In genomic region chr5:101897914-101898313, GRCh38 we compare ENCODE assay signal across 11 cellular contexts.
DNase-seq lines count a peak whose midpoint lies in the region; ATAC-seq and TF ChIP-seq lines count a peak whose summit lies in the region.
"Had no signal": no experiment of that assay in that cellular context is flagged by ENCODE, and none has a peak within 500 bp of the region (broad histone marks: within the 10 kb centered on the region; RNA-seq: fewer than 3 reads in every experiment).

No MANE protein-coding gene starts in this region.

- peak overlapping the region; percentile 18 for H2AFZ ChIP-seq in PC-3 (ENCODE audit: low read length)

- H3K27me3 ChIP-seq in PC-3 (ENCODE audit: low read length), result peaks cover 22% of the 10 kb centered on the region

- H3K4me2 ChIP-seq in PC-3 (ENCODE audit: low read length), result no peak overlapping the region
- H3K4me2 ChIP-seq: KMS-11 had no signal

- no peaks in the 10 kb centered on the region for H3K36me3 ChIP-seq in PC-3 (ENCODE audit: low read depth, low read length)

- no peak for TF ChIP-seq POLR2A in NB4 (IDR thresholded peaks at IDR 0.05; ENCODE audit: extremely low read depth, insufficient read length)

- H3K4me3 Mint-ChIP-seq in stimulated activated memory B cell treated with anti-CD40 and anti-IgM and Interleukin-4, amounts not matched to agents 10 μg/mL and 1 μg/mL and 100 μg/mL, for 72 hours, result no peak overlapping the region

- no peaks in the 10 kb centered on the region for H3K9me3 Mint-ChIP-seq in stimulated activated memory B cell treated with anti-CD40 and anti-IgM and Interleukin-4, amounts not matched to agents 10 μg/mL and 1 μg/mL and 100 μg/mL, for 72 hours

- no peaks in the 10 kb centered on the region for H3K36me3 Mint-ChIP-seq in stimulated activated memory B cell treated with anti-CD40 and anti-IgM and Interleukin-4, amounts not matched to agents 10 μg/mL and 1 μg/mL and 100 μg/mL, for 72 hours

- H3K4me1 ChIP-seq in PC-3 (ENCODE audit: insufficient read depth, low read length), result no peaks in the 10 kb centered on the region

- no peaks in the 10 kb centered on the region for H3K27me3 Mint-ChIP-seq in stimulated activated memory B cell treated with anti-CD40 and anti-IgM and Interleukin-4, amounts not matched to agents 10 μg/mL and 1 μg/mL and 100 μg/mL, for 72 hours

- no peaks in the 10 kb centered on the region for H3K79me2 ChIP-seq in PC-3 (ENCODE audit: low read length)

- H3K27ac ChIP-seq in PC-3 (ENCODE audit: low read length), result no peak overlapping the region
- H3K27ac ChIP-seq: KMS-11 had no signal

- H3K4me3 ChIP-seq in NB4 (ENCODE audit: low read depth, low read length), result no peak overlapping the region
- no peak overlapping the region for H3K4me3 ChIP-seq in PC-3 (ENCODE audit: low read length)

- no TSS peak for BruUV-seq in PC-3 (replicated peaks; lab: Mats Ljungman, UMichigan)

- ATAC-seq in PC-3, result no peak
- ATAC-seq in stimulated activated memory B cell treated with anti-CD40 and anti-IgM and Interleukin-4, amounts not matched to agents 10 μg/mL and 1 μg/mL and 100 μg/mL, for 72 hours, result peak; percentile 34

- 0 out of 2 replicates have a peak, but pooled peaks cover 3% of the 10 kb centered on the region for H3K9me3 ChIP-seq in PC-3 (ENCODE audit: low read length)

- CTCF ChIA-PET in PC-3 (lab: Charles Lee), result no interaction called here

- no peaks in the 10 kb centered on the region for H3K9me2 ChIP-seq in PC-3 (replicated peaks; ENCODE audit: low read length)

- H3K9ac ChIP-seq in PC-3 (ENCODE audit: low read length), result no peak overlapping the region
- H3K9ac ChIP-seq: KMS-11 had no signal

- no peaks in the 10 kb centered on the region for H3K4me1 Mint-ChIP-seq in stimulated activated memory B cell treated with anti-CD40 and anti-IgM and Interleukin-4, amounts not matched to agents 10 μg/mL and 1 μg/mL and 100 μg/mL, for 72 hours

- POLR2A ChIA-PET in PC-3 (lab: Charles Lee; ENCODE audit: unreplicated experiment), result no interaction called here

- H3K27ac Mint-ChIP-seq in stimulated activated memory B cell treated with anti-CD40 and anti-IgM and Interleukin-4, amounts not matched to agents 10 μg/mL and 1 μg/mL and 100 μg/mL, for 72 hours, result no peak overlapping the region

- no peaks in the 10 kb centered on the region for H3F3A ChIP-seq in PC-3 (ENCODE audit: low read length, unreplicated experiment)

- DNase-seq in NCI-H1417 (lab: John Stamatoyannopoulos, UW) (peak; percentile 24 to 80 (median 63)), NCI-H1417 treated with DMSO at 0.1 percent for 48 hours (lab: John Stamatoyannopoulos, UW) (no peak), NB4 (ENCODE audit: low read depth) (peak; percentile 10), PC-3 (no peak), ureter (ENCODE audit: low spot score) (no peak), NK-92 (lab: John Stamatoyannopoulos, UW; ENCODE audit: unreplicated experiment) (no peak), RKO (ENCODE audit: low spot score) (no peak)
- DNase-seq: activated naive CD4-positive, alpha-beta T cell treated with Interleukin-2 at 50 U/mL for 16 hours; T1000 had no signal

- no peak for TF ChIP-seq CTCF in NB4 (IDR thresholded peaks at IDR 0.05; ENCODE audit: low read depth, low read length)
- TF ChIP-seq CTCF in PC-3 (conservative IDR thresholded peaks at IDR 0.05; ENCODE audit: low read depth, low read length), result no peak

- no peaks in the 10 kb centered on the region for H4K20me1 ChIP-seq in PC-3 (ENCODE audit: low read length)

- intact Hi-C loops in PC-3 (cut with micrococcal nuclease), result no loop called here

Comparison
In these comparisons a context has a peak if more than half of its experiments do, and no peak if none do; other contexts are left out.
1. DNase-seq: peak in NCI-H1417 (3 of 3) and NB4 (single experiment); none in NCI-H1417 treated with DMSO at 0.1 percent for 48 hours (single experiment), PC-3 (single experiment), ureter (single experiment), NK-92 (single experiment) and RKO (single experiment).